7 cellular contexts compared by ENCODE assay signal in genomic region chr17:74573635-74574034, GRCh38. TPM values are rescaled to one million over a fixed set of nuclear protein-coding genes. Genes with fewer than 3 reads are reported as not detected.
"Had no signal": no experiment of that assay in that cellular context is flagged by ENCODE, and none has a peak within 500 bp of the region (broad histone marks: within the 10 kb centered on the region; RNA-seq: fewer than 3 reads in every experiment).

No MANE protein-coding gene starts in this region.

RNA-seq across cellular contexts. Expression of gene CD300H, which starts 6.3 kb away (rescaled TPM):
- total RNA-seq: GM23248, GM23338, H1, H4, H7, H9, HFFc6 had no signal
- polyA plus RNA-seq: GM23248, GM23338, H1 had no signal

RNA-seq across cellular contexts. Expression of gene CD300LD, which starts 18.4 kb away (rescaled TPM):
- total RNA-seq: GM23248, GM23338, H1, H4, H7, H9, HFFc6 had no signal
- polyA plus RNA-seq: GM23248, GM23338, H1 had no signal

RNA-seq across cellular contexts. Expression of gene CD300C, which starts 27.7 kb away (rescaled TPM):
- total RNA-seq: GM23338, H1, H7, H9, HFFc6 had no signal
- polyA plus RNA-seq: GM23338, H1 had no signal

RNA-seq across cellular contexts. Expression of gene CD300LB, which starts 42.4 kb away (rescaled TPM):
- total RNA-seq: GM23248, GM23338, H1, H4, H7, H9, HFFc6 had no signal
- polyA plus RNA-seq: GM23248, GM23338, H1 had no signal

RNA-seq across cellular contexts. Expression of gene CD300E, which starts 49.9 kb away (rescaled TPM):
- total RNA-seq: GM23248, GM23338, H1, H4, H9, HFFc6 had no signal
- polyA plus RNA-seq: GM23248, GM23338, H1 had no signal
